Comparison of ENCODE assay signal across 10 cellular contexts in the genomic region with DNA sequence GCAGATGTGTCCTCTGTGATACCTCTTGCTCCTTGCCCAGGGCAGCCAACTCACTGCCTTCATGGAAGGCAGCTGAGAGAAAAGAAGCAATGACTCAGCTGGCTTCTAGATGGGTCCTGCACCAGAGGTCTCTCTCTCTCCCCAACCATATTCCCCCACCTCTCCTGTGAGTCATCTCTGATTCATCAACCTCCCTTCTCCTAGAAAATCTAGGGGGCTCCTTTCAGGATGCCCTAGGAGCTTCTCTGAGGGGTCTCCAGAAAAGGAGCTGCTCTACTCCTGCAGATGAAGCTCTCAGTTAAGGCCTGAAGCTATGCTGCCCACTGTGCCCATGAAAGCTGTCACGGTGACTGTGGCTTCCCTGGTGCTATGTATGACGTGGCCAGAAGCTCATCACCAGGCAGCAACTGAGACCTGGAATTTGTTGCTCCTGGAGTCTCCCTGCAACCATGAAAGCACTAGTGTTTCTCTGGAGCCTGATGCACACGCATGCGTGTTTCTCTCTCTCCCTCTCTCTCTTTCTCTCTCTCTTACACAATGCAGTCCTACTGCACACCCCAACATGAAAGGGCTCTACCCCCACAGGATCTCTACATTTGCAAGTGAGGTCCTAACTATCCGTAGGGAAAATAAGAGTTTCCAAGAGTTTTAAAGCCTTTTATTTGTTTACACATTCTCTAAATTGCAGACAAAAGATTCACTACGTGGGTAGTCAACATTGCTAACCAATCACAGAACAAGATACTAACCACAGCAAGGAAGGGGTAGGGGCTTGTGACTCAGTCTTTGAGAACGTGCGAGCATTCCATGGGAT.
DNase-seq lines count a peak whose midpoint lies in the region; ATAC-seq and TF ChIP-seq lines count a peak whose summit lies in the region.
"Had no signal": no experiment of that assay in that cellular context is flagged by ENCODE, and none has a peak within 500 bp of the region (broad histone marks: within the 10 kb centered on the region; RNA-seq: fewer than 3 reads in every experiment).

No MANE protein-coding gene starts in this region.

- peak overlapping the region; percentile 3 to 22 (median 7) for H3K27ac Mint-ChIP-seq in nephron

- DNase-seq in BJ (ENCODE audit: low read depth): peak; percentile 76
- peak; percentile 43 for DNase-seq in NB4 (ENCODE audit: low read depth)
- peak; percentile 70 for DNase-seq in dermis blood vessel endothelial cell
- no peak for DNase-seq in RPMI8226
- DNase-seq: activated naive CD4-positive, alpha-beta T cell treated with Interleukin-2 at 50 U/mL for 16 hours; SIG-M5 had no signal

- H3K4me1 Mint-ChIP-seq in nephron: peaks cover 52% of the 10 kb centered on the region

- POLR2A ChIA-PET in BJ (lab: Charles Lee): interaction anchor here (0.6 kb wide), 1 partner anchor 69 kb away, joined by 6 read pairs; no protein-coding TSS in a partner anchor

- H3K9me3 Mint-ChIP-seq in nephron: no peaks in the 10 kb centered on the region

- H3K27me3 Mint-ChIP-seq in nephron (ENCODE audit: low read depth): peaks cover 8% of the 10 kb centered on the region

- H3K36me3 ChIP-seq in BJ (ENCODE audit: control insufficient read depth, insufficient read depth, low read length): no peaks in the 10 kb centered on the region

- CTCF ChIA-PET in BJ (lab: Yijun Ruan, JAX): interaction anchor here (0.6 to 1.9 kb wide), 7 partner anchors 11 to 212 kb away, joined by 3 to 6 read pairs (median 4); no protein-coding TSS in a partner anchor

- ATAC-seq in GM19397 (IDR thresholded peaks at IDR 0.05; ENCODE audit: unreplicated experiment): no peak
- no peak for ATAC-seq in GM21360 (IDR thresholded peaks at IDR 0.05; ENCODE audit: unreplicated experiment)
- ATAC-seq in HG03565 (IDR thresholded peaks at IDR 0.05; ENCODE audit: unreplicated experiment): no peak

- no peak for TF ChIP-seq POLR2A in NB4 (IDR thresholded peaks at IDR 0.05; ENCODE audit: extremely low read depth, insufficient read length)

- H3K36me3 Mint-ChIP-seq in nephron (ENCODE audit: low read depth): no peaks in the 10 kb centered on the region

- no peaks in the 10 kb centered on the region for H3K27me3 ChIP-seq in BJ (ENCODE audit: control insufficient read depth, insufficient read depth, low read length)

- TF ChIP-seq CTCF in BJ (IDR thresholded peaks at IDR 0.05; ENCODE audit: insufficient read depth, low read depth, low read length) (no peak), NB4 (IDR thresholded peaks at IDR 0.05; ENCODE audit: low read depth, low read length) (no peak), nephron (IDR thresholded peaks at IDR 0.05; ENCODE audit: unreplicated experiment in 3 of 3) (no peak)

- H3K4me3 ChIP-seq in BJ (ENCODE audit: low read depth, low read length): no peak overlapping the region
- H3K4me3 ChIP-seq in NB4 (ENCODE audit: low read depth, low read length): no peak overlapping the region

- H3K4me3 Mint-ChIP-seq in nephron: peak overlapping the region in 1 of 3 experiments; percentile 20
